In the genomic region with DNA sequence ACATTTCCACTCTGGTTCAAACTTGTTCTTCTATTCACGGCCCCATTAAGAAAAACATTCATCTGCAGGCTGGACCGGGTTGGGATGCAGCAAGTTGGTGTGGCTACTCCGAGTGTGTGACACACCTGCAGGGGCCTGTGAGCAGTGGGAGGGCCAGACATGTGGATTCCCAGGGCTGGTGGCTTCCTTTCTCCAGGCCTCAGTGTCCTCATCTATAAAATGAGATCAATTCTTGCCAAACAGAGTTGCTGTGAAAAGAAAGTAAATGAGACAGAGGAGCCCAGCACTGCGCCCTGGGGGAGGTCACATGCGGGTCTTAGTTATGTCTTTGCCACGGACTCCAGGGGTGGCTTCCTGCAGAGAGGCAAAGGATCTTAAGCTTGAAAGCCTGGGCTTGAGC, we compare ENCODE assay signal across 1 cellular context.
TF ChIP-seq lines count a peak whose summit lies in the region.

No MANE protein-coding gene starts in this region.

TF ChIP-seq in WTC11, 78 proteins besides CTCF, POLR2A, EP300 and RAD21:
- TF ChIP-seq CDX4 (CRISPR knock-in tag; IDR thresholded peaks at IDR 0.05; ENCODE audit: borderline replicate concordance) (no peak), MXD4 (CRISPR knock-in tag; IDR thresholded peaks at IDR 0.05; ENCODE audit: borderline replicate concordance) (no peak), SMAD4 (CRISPR knock-in tag; IDR thresholded peaks at IDR 0.05) (no peak)
- TF ChIP-seq, protein P1, sequence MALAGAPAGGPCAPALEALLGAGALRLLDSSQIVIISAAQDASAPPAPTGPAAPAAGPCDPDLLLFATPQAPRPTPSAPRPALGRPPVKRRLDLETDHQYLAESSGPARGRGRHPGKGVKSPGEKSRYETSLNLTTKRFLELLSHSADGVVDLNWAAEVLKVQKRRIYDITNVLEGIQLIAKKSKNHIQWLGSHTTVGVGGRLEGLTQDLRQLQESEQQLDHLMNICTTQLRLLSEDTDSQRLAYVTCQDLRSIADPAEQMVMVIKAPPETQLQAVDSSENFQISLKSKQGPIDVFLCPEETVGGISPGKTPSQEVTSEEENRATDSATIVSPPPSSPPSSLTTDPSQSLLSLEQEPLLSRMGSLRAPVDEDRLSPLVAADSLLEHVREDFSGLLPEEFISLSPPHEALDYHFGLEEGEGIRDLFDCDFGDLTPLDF (CRISPR knock-in tag; IDR thresholded peaks at IDR 0.05) = no peak
TF ChIP-seq in WTC11: peak in this region for 0.
